Comparison of ENCODE assay signal across 1 cellular context in genomic region chr3:149527531-149528343, GRCh38.
TF ChIP-seq lines count a peak whose summit lies in the region.

No MANE protein-coding gene starts in this region.

TF ChIP-seq in H1, 55 proteins besides CTCF, POLR2A, EP300 and RAD21 (continued from another document):
- TF ChIP-seq CHD7 (IDR thresholded peaks at IDR 0.05; ENCODE audit: insufficient replicate concordance, low read length) = no peak
- no peak for TF ChIP-seq USF2 (IDR thresholded peaks at IDR 0.05; ENCODE audit: low read length)
- TF ChIP-seq NRF1 (IDR thresholded peaks at IDR 0.05; ENCODE audit: low read depth, low read length) = no peak
- no peak for TF ChIP-seq SIRT6 (IDR thresholded peaks at IDR 0.05; ENCODE audit: low read length)
- TF ChIP-seq MAX (IDR thresholded peaks at IDR 0.05) = no peak
- no peak for TF ChIP-seq JUND (IDR thresholded peaks at IDR 0.05; ENCODE audit: low read length)
- TF ChIP-seq NANOG (IDR thresholded peaks at IDR 0.05; ENCODE audit: insufficient read depth, low read depth, low read length, poor library complexity, severe bottlenecking) = no peak
- TF ChIP-seq CREB1 (IDR thresholded peaks at IDR 0.05) = no peak
- no peak for TF ChIP-seq TCF12 (IDR thresholded peaks at IDR 0.05; ENCODE audit: low read depth, low read length)
- no peak for TF ChIP-seq CEBPB (IDR thresholded peaks at IDR 0.05; ENCODE audit: low read depth, low read length)
- no peak for TF ChIP-seq ATF3 (IDR thresholded peaks at IDR 0.05; ENCODE audit: insufficient read depth, low read depth, low read length)
- TF ChIP-seq BCL11A (IDR thresholded peaks at IDR 0.05; ENCODE audit: low read depth in 2 of 2, low read length in 2 of 2) = no peak
- TF ChIP-seq KDM5A (IDR thresholded peaks at IDR 0.05; ENCODE audit: low read length) = no peak
- no peak for TF ChIP-seq CTBP2 (IDR thresholded peaks at IDR 0.05; ENCODE audit: borderline replicate concordance, insufficient read depth, insufficient read length, low read length)
- TF ChIP-seq TAF1 (IDR thresholded peaks at IDR 0.05; ENCODE audit: low read depth, low read length) = no peak
- no peak for TF ChIP-seq SP4 (IDR thresholded peaks at IDR 0.05; ENCODE audit: low read length)
